Comparison of ENCODE assay signal across 10 cellular contexts in the genomic region with DNA sequence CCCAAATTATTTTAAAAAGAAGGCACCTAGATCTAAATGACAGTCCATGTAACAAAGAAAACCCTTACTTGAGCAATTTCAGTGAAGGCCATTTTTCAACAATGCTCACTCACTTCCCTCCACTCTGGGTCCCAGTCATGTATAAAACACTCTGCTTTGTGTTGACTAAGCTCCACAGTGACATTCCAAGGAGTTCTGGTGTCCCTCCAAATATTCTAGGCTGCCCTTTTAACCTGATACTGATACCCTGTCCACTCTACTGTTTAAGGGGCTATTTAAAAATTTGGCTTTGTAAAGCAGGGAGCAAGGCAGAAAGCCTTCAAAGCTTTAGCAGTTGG.
DNase-seq lines count a peak whose midpoint lies in the region; ATAC-seq and TF ChIP-seq lines count a peak whose summit lies in the region.
"Had no signal": no experiment of that assay in that cellular context is flagged by ENCODE, and none has a peak within 500 bp of the region (broad histone marks: within the 10 kb centered on the region; RNA-seq: fewer than 3 reads in every experiment).

No MANE protein-coding gene starts in this region.

- intact Hi-C loops in mucosa of descending colon (cut with DNase I, micrococcal nuclease), result loop anchor here (5.0 to 10.0 kb wide), 6 partner anchors 75 to 353 kb away; partner anchors contain the start of gene GADD45A (in 1 of the 2)

- H3K36me3 ChIP-seq in ACC112 (ENCODE audit: insufficient read depth, low read length) (peaks cover 13% of the 10 kb centered on the region; the same call in 1 of the 2 replicates), cardiac muscle cell (no peaks in the 10 kb centered on the region), mucosa of descending colon (ENCODE audit: low read depth) (no peaks in the 10 kb centered on the region)

- H3K4me1 ChIP-seq in ACC112 (ENCODE audit: control insufficient read depth, insufficient read depth, low read length, unreplicated experiment), result peaks cover 54% of the 10 kb centered on the region
- H3K4me1 ChIP-seq in cardiac muscle cell (ENCODE audit: low read depth), result peaks cover 14% of the 10 kb centered on the region
- peaks cover 49% of the 10 kb centered on the region for H3K4me1 ChIP-seq in mucosa of descending colon (ENCODE audit: low read depth)

- no peaks in the 10 kb centered on the region for H3K9me3 Mint-ChIP-seq in stimulated activated effector memory CD8-positive, alpha-beta T cell treated with anti-CD3 and anti-CD28 coated beads, Interleukin-12 subunit alpha, Interleukin-12 subunit beta, amount 100 ng/mL, for 72 hours
- H3K9me3 Mint-ChIP-seq: IgD-negative memory B cell had no signal

- POLR2A ChIA-PET in GM10248 (lab: Yijun Ruan, JAX), result interaction anchor here (1.0 to 2.1 kb wide), 2 partner anchors 73 to 75 kb away, joined by 3 to 19 read pairs; partner anchors contain the start of gene GADD45A

- ATAC-seq in GM21529 (IDR thresholded peaks at IDR 0.05; ENCODE audit: unreplicated experiment) (peak; percentile 29), HG03520 (IDR thresholded peaks at IDR 0.05; ENCODE audit: unreplicated experiment) (peak; percentile 28), mucosa of descending colon (no peak)
- no peak for ATAC-seq in stimulated activated effector memory CD8-positive, alpha-beta T cell treated with anti-CD3 and anti-CD28 coated beads, Interleukin-12 subunit alpha, Interleukin-12 subunit beta, amount 100 ng/mL, for 72 hours

- H3K4me3 Mint-ChIP-seq in stimulated activated effector memory CD8-positive, alpha-beta T cell treated with anti-CD3 and anti-CD28 coated beads, Interleukin-12 subunit alpha, Interleukin-12 subunit beta, amount 100 ng/mL, for 72 hours, result no peak overlapping the region
- H3K4me3 Mint-ChIP-seq: B cell, IgD-negative memory B cell had no signal

- peaks cover 2% of the 10 kb centered on the region for H3K4me1 Mint-ChIP-seq in stimulated activated effector memory CD8-positive, alpha-beta T cell treated with anti-CD3 and anti-CD28 coated beads, Interleukin-12 subunit alpha, Interleukin-12 subunit beta, amount 100 ng/mL, for 72 hours

- DNase-seq in cardiac muscle cell (ENCODE audit: low read depth in 1 of 2, low spot score in 1 of 2) (peak in 1 of 2 donors; percentile 16), NCI-H2196 (lab: John Stamatoyannopoulos, UW; ENCODE audit: unreplicated experiment) (no peak), GM10248 (ENCODE audit: extremely low spot score) (no peak), mucosa of descending colon (no peak)
- no peak for DNase-seq in stimulated activated effector memory CD8-positive, alpha-beta T cell treated with anti-CD3 and anti-CD28 coated beads, Interleukin-12 subunit alpha, Interleukin-12 subunit beta, amount 100 ng/mL, for 72 hours (ENCODE audit: low spot score in 2 of 2)

- H3K4me3 ChIP-seq in ACC112 (ENCODE audit: low read depth, low read length) (peak overlapping the region; percentile 11), cardiac muscle cell (no peak overlapping the region), mucosa of descending colon (no peak overlapping the region)

- H3K27ac ChIP-seq in ACC112 (ENCODE audit: low read depth, low read length) (peak overlapping the region; percentile 85), cardiac muscle cell (peak overlapping the region; percentile 75)

- CTCF ChIA-PET in GM10248 (lab: Yijun Ruan, JAX), result interaction anchor here (0.6 to 6.0 kb wide), 64 partner anchors 11 to 1979 kb away, joined by 3 to 99 read pairs (median 4); partner anchors contain the start of gene GADD45A

- H2AFZ ChIP-seq in ACC112 (ENCODE audit: low read length, unreplicated experiment), result no peak overlapping the region

- no peaks in the 10 kb centered on the region for H3K27me3 ChIP-seq in ACC112 (ENCODE audit: insufficient read depth, low read length)
- H3K27me3 ChIP-seq in cardiac muscle cell, result no peaks in the 10 kb centered on the region

- peaks cover 93% of the 10 kb centered on the region for H3K79me2 ChIP-seq in ACC112 (ENCODE audit: control insufficient read depth, insufficient read depth, low read length, unreplicated experiment)

- H3K36me3 Mint-ChIP-seq in stimulated activated effector memory CD8-positive, alpha-beta T cell treated with anti-CD3 and anti-CD28 coated beads, Interleukin-12 subunit alpha, Interleukin-12 subunit beta, amount 100 ng/mL, for 72 hours, result no peaks in the 10 kb centered on the region
- H3K36me3 Mint-ChIP-seq: IgD-negative memory B cell had no signal

- H3K27ac Mint-ChIP-seq in stimulated activated effector memory CD8-positive, alpha-beta T cell treated with anti-CD3 and anti-CD28 coated beads, Interleukin-12 subunit alpha, Interleukin-12 subunit beta, amount 100 ng/mL, for 72 hours, result no peak overlapping the region
- H3K27ac Mint-ChIP-seq: B cell, IgD-negative memory B cell had no signal

- H3K9me3 ChIP-seq in cardiac muscle cell (ENCODE audit: low read depth), result no peaks in the 10 kb centered on the region
- H3K9me3 ChIP-seq in mucosa of descending colon, result no peaks in the 10 kb centered on the region

- TF ChIP-seq CTCF in cardiac muscle cell (IDR thresholded peaks at IDR 0.05; ENCODE audit: low read depth, low read length) (no peak), GM10248 (IDR thresholded peaks at IDR 0.05; ENCODE audit: control extremely low read depth, extremely low read depth, low read depth, missing control alignments) (no peak), mucosa of descending colon (IDR thresholded peaks at IDR 0.05) (no peak)

Comparison
In these comparisons a context has a peak if more than half of its experiments do, and no peak if none do; other contexts are left out.
1. ATAC-seq: peak in GM21529 (single experiment) and HG03520 (single experiment); none in stimulated activated effector memory CD8-positive, alpha-beta T cell treated with anti-CD3 and anti-CD28 coated beads, Interleukin-12 subunit alpha, Interleukin-12 subunit beta, amount 100 ng/mL, for 72 hours (single experiment) and mucosa of descending colon (single experiment).